Comparison of ENCODE assay signal across 8 cellular contexts in genomic region chrX:3712080-3712869, GRCh38. TPM values are rescaled to one million over a fixed set of nuclear protein-coding genes. Genes with fewer than 3 reads are reported as not detected.
DNase-seq lines count a peak whose midpoint lies in the region; ATAC-seq and TF ChIP-seq lines count a peak whose summit lies in the region.

No MANE protein-coding gene starts in this region.

- no peaks in the 10 kb centered on the region for H3K9me3 ChIP-seq in left ventricle myocardium inferior (replicated peaks)

- peaks cover 4% of the 10 kb centered on the region for H3K4me1 ChIP-seq in left ventricle myocardium inferior

- H3K36me3 ChIP-seq in left ventricle myocardium inferior = no peaks in the 10 kb centered on the region

- no peak for DNase-seq in AG09309 (ENCODE audit: low read depth)
- peak in 1 of 2 experiments; percentile 9 for DNase-seq in HL-60 (ENCODE audit: low read depth in 1 of 2, low spot score in 1 of 2)
- no peak for DNase-seq in activated T-helper 2 cell treated with anti-CD3 and anti-CD28 coated beads, Interferon-gamma antibody, Interleukin-2, Interleukin-4, amounts not matched to agents 10 μg/mL and 5 μg/mL and 100 μg/mL, durations not matched to agents 14 hours and 24 hours and 36 hours (ENCODE audit: low spot score)
- no peak for DNase-seq in left ventricle myocardium inferior
- no peak for DNase-seq in skeletal muscle cell (ENCODE audit: low read depth)
- DNase-seq in GOT3 (lab: John Stamatoyannopoulos, UW) = no peak
- no peak for DNase-seq in amniotic stem cell (lab: John Stamatoyannopoulos, UW)

- peaks cover 15% of the 10 kb centered on the region for H3K4me1 Mint-ChIP-seq in activated T-helper 2 cell treated with anti-CD3 and anti-CD28 coated beads, Interferon-gamma antibody, Interleukin-2, Interleukin-4, amounts not matched to agents 10 μg/mL and 5 μg/mL and 100 μg/mL, durations not matched to agents 14 hours and 24 hours and 36 hours (ENCODE audit: low read depth)

- intact Hi-C loops in activated T-helper 2 cell treated with anti-CD3 and anti-CD28 coated beads, Interferon-gamma antibody, Interleukin-2, Interleukin-4, amounts not matched to agents 10 μg/mL and 5 μg/mL and 100 μg/mL, durations not matched to agents 14 hours and 24 hours and 36 hours (cut with micrococcal nuclease) = loop anchor here (5.0 kb wide), 1 partner anchor 60 kb away; no protein-coding TSS in a partner anchor
- intact Hi-C loops in left ventricle myocardium inferior (cut with micrococcal nuclease) = no loop called here

- H3K36me3 Mint-ChIP-seq in activated T-helper 2 cell treated with anti-CD3 and anti-CD28 coated beads, Interferon-gamma antibody, Interleukin-2, Interleukin-4, amounts not matched to agents 10 μg/mL and 5 μg/mL and 100 μg/mL, durations not matched to agents 14 hours and 24 hours and 36 hours (ENCODE audit: low read depth) = peaks cover 25% of the 10 kb centered on the region

- no peaks in the 10 kb centered on the region for H3K27me3 Mint-ChIP-seq in activated T-helper 2 cell treated with anti-CD3 and anti-CD28 coated beads, Interferon-gamma antibody, Interleukin-2, Interleukin-4, amounts not matched to agents 10 μg/mL and 5 μg/mL and 100 μg/mL, durations not matched to agents 14 hours and 24 hours and 36 hours (ENCODE audit: low read depth)

- H3K4me3 ChIP-seq in AG09309 (ENCODE audit: control insufficient read depth, low read depth, low read length) (peak overlapping the region; percentile 61), HL-60 (replicated peaks; ENCODE audit: insufficient read depth, low read length) (peak overlapping the region; percentile 64), left ventricle myocardium inferior (peak overlapping the region; percentile 74), skeletal muscle cell (ENCODE audit: low read depth, low read length) (peak overlapping the region; percentile 63)

- H3K27ac ChIP-seq in HL-60 (replicated peaks) = peak overlapping the region; percentile 69
- peak overlapping the region; percentile 84 for H3K27ac ChIP-seq in left ventricle myocardium inferior (replicated peaks)

- peak; percentile 1 for ATAC-seq in GM19324 (IDR thresholded peaks at IDR 0.05; ENCODE audit: low FRiP score, unreplicated experiment)

- H3K27me3 ChIP-seq in HL-60 (ENCODE audit: insufficient read depth, poor library complexity, severe bottlenecking) = no peaks in the 10 kb centered on the region
- H3K27me3 ChIP-seq in left ventricle myocardium inferior (ENCODE audit: low read depth) = peaks cover 7% of the 10 kb centered on the region

- H3K4me3 Mint-ChIP-seq in activated T-helper 2 cell treated with anti-CD3 and anti-CD28 coated beads, Interferon-gamma antibody, Interleukin-2, Interleukin-4, amounts not matched to agents 10 μg/mL and 5 μg/mL and 100 μg/mL, durations not matched to agents 14 hours and 24 hours and 36 hours (ENCODE audit: low read depth) = peak overlapping the region; percentile 96

- peak overlapping the region; percentile 91 for H3K27ac Mint-ChIP-seq in activated T-helper 2 cell treated with anti-CD3 and anti-CD28 coated beads, Interferon-gamma antibody, Interleukin-2, Interleukin-4, amounts not matched to agents 10 μg/mL and 5 μg/mL and 100 μg/mL, durations not matched to agents 14 hours and 24 hours and 36 hours

- H3K9me3 Mint-ChIP-seq in activated T-helper 2 cell treated with anti-CD3 and anti-CD28 coated beads, Interferon-gamma antibody, Interleukin-2, Interleukin-4, amounts not matched to agents 10 μg/mL and 5 μg/mL and 100 μg/mL, durations not matched to agents 14 hours and 24 hours and 36 hours = no peaks in the 10 kb centered on the region

- TF ChIP-seq CTCF in AG09309 (IDR thresholded peaks at IDR 0.05; ENCODE audit: control insufficient read depth, insufficient read depth, low read depth, low read length, missing control alignments) = no peak
- TF ChIP-seq CTCF in HL-60 (IDR thresholded peaks at IDR 0.05; ENCODE audit: insufficient read depth, low read length) = no peak
- TF ChIP-seq CTCF in left ventricle myocardium inferior (IDR thresholded peaks at IDR 0.05; ENCODE audit: borderline replicate concordance) = no peak

RNA-seq across cellular contexts. Expression of gene PRKX, which starts 1.2 kb away (rescaled TPM):
- total RNA-seq in activated T-helper 2 cell treated with anti-CD3 and anti-CD28 coated beads, Interferon-gamma antibody, Interleukin-2, Interleukin-4, amounts not matched to agents 10 μg/mL and 5 μg/mL and 100 μg/mL, durations not matched to agents 14 hours and 24 hours and 36 hours = 116 and 117 TPM in 2 replicates
- 3.7 TPM for total RNA-seq in left ventricle myocardium inferior

Comparison
In these comparisons a context has a peak if more than half of its experiments do, and no peak if none do; other contexts are left out.
1. RNA of gene PRKX, which starts 1.2 kb away (total RNA-seq): 116 to 117 TPM in activated T-helper 2 cell treated with anti-CD3 and anti-CD28 coated beads, Interferon-gamma antibody, Interleukin-2, Interleukin-4, amounts not matched to agents 10 μg/mL and 5 μg/mL and 100 μg/mL, durations not matched to agents 14 hours and 24 hours and 36 hours; 3.7 TPM in left ventricle myocardium inferior (single experiment); every median in the first group is over 10 times any median in the second.
2. Peak in every context shown above with its lines, with median percentiles within 50 percentile points of each other: H3K4me3 ChIP-seq.